In the genomic region with DNA sequence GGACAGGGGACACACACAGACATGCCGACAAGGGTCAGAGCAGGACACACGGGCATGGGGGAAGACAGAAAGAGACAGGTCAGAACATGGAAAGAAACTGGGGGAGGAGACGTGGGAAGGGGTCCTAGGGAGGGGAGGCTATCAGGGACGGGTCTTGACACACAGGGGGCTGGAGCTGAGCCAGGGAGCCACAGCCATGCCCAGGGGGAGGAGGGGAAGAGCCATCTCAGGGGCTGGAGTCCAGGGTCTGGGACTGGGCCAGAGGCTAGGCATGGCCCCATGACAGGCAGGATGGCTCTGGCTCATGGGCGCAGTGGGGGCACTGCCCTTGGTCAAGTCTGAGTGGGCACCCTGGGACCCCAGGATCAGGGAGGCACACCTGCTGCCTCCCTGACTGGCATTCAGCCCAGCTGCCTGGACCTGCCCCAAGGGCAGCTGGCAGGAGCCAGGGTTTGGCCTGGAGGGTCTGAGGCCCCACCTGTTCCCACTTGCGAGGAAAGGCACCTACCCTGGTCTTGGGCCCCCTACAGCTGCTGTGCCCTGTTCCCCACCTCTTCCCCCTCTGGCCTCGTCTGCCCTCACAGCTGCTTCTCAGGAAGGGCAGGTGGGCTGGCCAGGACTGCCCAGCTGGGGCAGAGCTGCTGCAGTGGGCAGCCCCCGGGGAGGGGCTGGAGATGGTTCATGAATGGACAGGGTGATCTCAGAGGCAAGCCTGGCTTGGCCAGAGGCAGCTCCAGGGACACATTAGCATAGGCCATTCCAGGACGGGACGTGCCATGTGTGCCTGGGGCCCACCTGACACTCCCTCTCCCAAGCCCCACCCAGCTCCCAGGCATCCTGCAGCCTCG, we compare ENCODE assay signal across 16 cellular contexts. TPM values are rescaled to one million over a fixed set of nuclear protein-coding genes. Genes with fewer than 3 reads are reported as not detected.
DNase-seq lines count a peak whose midpoint lies in the region; ATAC-seq, FAIRE-seq and TF ChIP-seq lines count a peak whose summit lies in the region.
"Had no signal": no experiment of that assay in that cellular context is flagged by ENCODE, and none has a peak within 500 bp of the region (broad histone marks: within the 10 kb centered on the region; RNA-seq: fewer than 3 reads in every experiment).

No MANE protein-coding gene starts in this region.

- no peak overlapping the region for H3K4me2 ChIP-seq in K562 (ENCODE audit: insufficient read depth, low read length)

- intact Hi-C loops in K562 (cut with micrococcal nuclease) = no loop called here
- intact Hi-C loops in dorsolateral prefrontal cortex (cut with DNase I) = no loop called here

- ATAC-seq in K562 = no peak

- DNase-seq in NCI-H1105 treated with DMSO at 0.1 percent for 48 hours (lab: John Stamatoyannopoulos, UW) = peak; percentile 75
- no peak for DNase-seq in K562 (ENCODE audit: extremely low read depth in 1 of 4, low spot score in 3 of 4)
- DNase-seq in myocyte (ENCODE audit: low read depth) = peak; percentile 89
- DNase-seq in stimulated activated naive CD4-positive, alpha-beta T cell (lab: John Stamatoyannopoulos, UW) = no peak
- DNase-seq in dorsolateral prefrontal cortex = no peak
- no peak for DNase-seq in GM10248 (ENCODE audit: extremely low spot score)
- DNase-seq: activated CD4-positive, alpha-beta T cell treated with anti-CD3 and anti-CD28 coated beads for 4 hours; activated T-cell treated with anti-CD3 and anti-CD28 coated beads, Interleukin-2, amount 50 U/mL, for 24 hours; CD4-positive, CD25-positive, alpha-beta regulatory T cell; cortex of kidney; NCI-H1694 treated with DMSO at 0.1 percent for 48 hours; NCI-H526; occipital lobe; T-helper 2 cell had no signal

- H4K20me1 ChIP-seq in K562 (replicated peaks; ENCODE audit: control insufficient read depth, insufficient read depth, low read length) = no peaks in the 10 kb centered on the region

- CTCF ChIA-PET in K562 (lab: Yijun Ruan, JAX; ENCODE audit: low intra/inter-chr PET ratio) = interaction anchor here (1.2 kb wide), 1 partner anchor 69 kb away, joined by 3 read pairs; no protein-coding TSS in a partner anchor
- CTCF ChIA-PET in GM10248 (lab: Yijun Ruan, JAX) = no interaction called here

- TF ChIP-seq EP300 in K562 (IDR thresholded peaks at IDR 0.05; ENCODE audit: low read length) = no peak

- H3K27me3 ChIP-seq in K562 (ENCODE audit: control insufficient read depth in 2 of 2, insufficient read depth in 2 of 2, low read length in 2 of 2) (no peaks in the 10 kb centered on the region), subcutaneous abdominal adipose tissue (ENCODE audit: control insufficient read depth in 5 of 5, insufficient read depth in 4 of 5, low read length in 5 of 5) (no peaks in the 10 kb centered on the region), dorsolateral prefrontal cortex (no peaks in the 10 kb centered on the region)

- H3K4me3 ChIP-seq in K562 = no peak overlapping the region
- peak overlapping the region in 1 of 5 donors; percentile 13 for H3K4me3 ChIP-seq in subcutaneous abdominal adipose tissue (ENCODE audit: low read depth in 1 of 5, low read length in 5 of 5)
- H3K4me3 ChIP-seq in dorsolateral prefrontal cortex = no peak overlapping the region

- H3K9ac ChIP-seq in K562 (ENCODE audit: insufficient read depth in 1 of 2, low read depth in 2 of 2, low read length in 2 of 2) (peak overlapping the region in 1 of 2 experiments; percentile 85; a peak in 2 of 4 replicates), subcutaneous abdominal adipose tissue (ENCODE audit: low read length in 5 of 5) (peak overlapping the region in 2 of 5 donors; percentile 21 to 60)

- H3K27ac ChIP-seq in K562 (ENCODE audit: extremely low read depth, low read depth, low read length) (no peak overlapping the region), subcutaneous abdominal adipose tissue (ENCODE audit: low read depth, low read length) (peak overlapping the region; percentile 70), dorsolateral prefrontal cortex (no peak overlapping the region)

- in situ Hi-C loops in K562 (cut with MboI) = no loop called here

- TF ChIP-seq RAD21 in K562 (CRISPR knock-in tag; conservative IDR thresholded peaks at IDR 0.05 in 1 of 2, IDR thresholded peaks at IDR 0.05 in 1 of 2) = no peak

- BruUV-seq in K562 (replicated peaks; lab: Mats Ljungman, UMichigan) = no TSS peak

- H3K79me2 ChIP-seq in K562 (ENCODE audit: control insufficient read depth, insufficient read depth, low read length) = peaks cover 8% of the 10 kb centered on the region; the same call in 1 of the 3 replicates

- H3K36me3 ChIP-seq in K562 (ENCODE audit: control insufficient read depth, insufficient read depth, low read length) = peaks cover 78% of the 10 kb centered on the region; the same call in 2 of the 3 replicates
- H3K36me3 ChIP-seq in subcutaneous abdominal adipose tissue (ENCODE audit: control insufficient read depth in 5 of 5, insufficient read depth in 5 of 5, low read length in 5 of 5) = peaks cover 4 to 73% (median 69%) of the 10 kb centered on the region in 5 donors

- no peak for FAIRE-seq in K562 (lab: Jason Lieb, UNC)
- FAIRE-seq: urothelium cell line had no signal

- H3K4me1 ChIP-seq in K562 (replicated peaks in 1 of 2; ENCODE audit: control insufficient read depth in 2 of 2, insufficient read depth in 2 of 2, low read length in 2 of 2) (peaks cover 19 to 42% of the 10 kb centered on the region in 2 experiments; a peak in 4 of 5 replicates), subcutaneous abdominal adipose tissue (ENCODE audit: control insufficient read depth in 5 of 5, insufficient read depth in 5 of 5, low read length in 5 of 5) (peaks cover 30 to 77% (median 65%) of the 10 kb centered on the region in 5 donors)

- no peak for TF ChIP-seq POLR2A in K562 (conservative IDR thresholded peaks at IDR 0.05)

- no peaks in the 10 kb centered on the region; the same call in 1 of the 2 replicates for H3K9me3 ChIP-seq in K562 (replicated peaks; ENCODE audit: control insufficient read depth, insufficient read depth, low read depth, low read length)
- no peaks in the 10 kb centered on the region for H3K9me3 ChIP-seq in subcutaneous abdominal adipose tissue (ENCODE audit: control insufficient read depth in 5 of 5, low read length in 5 of 5)

- 79% methylated on average over 10 of the region's 11 CpGs for WGBS in K562 (ENCODE audit: insufficient coverage, low coverage, missing lambda C conversion rate)

- H3K9me1 ChIP-seq in K562 (ENCODE audit: control insufficient read depth, insufficient read depth, low read length) = no peaks in the 10 kb centered on the region

- TF ChIP-seq CTCF in K562 (IDR thresholded peaks at IDR 0.05 in 2 of 3, conservative IDR thresholded peaks at IDR 0.05 in 1 of 3; ENCODE audit: insufficient read depth in 2 of 3, low read depth in 1 of 3, low read length in 3 of 3) (no peak), dorsolateral prefrontal cortex (IDR thresholded peaks at IDR 0.05 in 54 of 56, conservative IDR thresholded peaks at IDR 0.05 in 2 of 56; ENCODE audit: low read depth in 1 of 56, partially characterized antibody in 56 of 56) (no peak), GM10248 (IDR thresholded peaks at IDR 0.05; ENCODE audit: control extremely low read depth, extremely low read depth, low read depth, missing control alignments) (no peak)

- POLR2A ChIA-PET in K562 (lab: Yijun Ruan, JAX) = interaction anchor here (1.5 kb wide), 1 partner anchor 8 kb away, joined by 3 read pairs; no protein-coding TSS in a partner anchor
- POLR2A ChIA-PET in GM10248 (lab: Yijun Ruan, JAX) = no interaction called here

- H2AFZ ChIP-seq in K562 (ENCODE audit: low read depth, low read length) = no peak overlapping the region

TF ChIP-seq in K562, 482 proteins besides CTCF, POLR2A, EP300 and RAD21:
- peak; percentile 43 for TF ChIP-seq NFIC (IDR thresholded peaks at IDR 0.05)
- TF ChIP-seq, protein P1, sequence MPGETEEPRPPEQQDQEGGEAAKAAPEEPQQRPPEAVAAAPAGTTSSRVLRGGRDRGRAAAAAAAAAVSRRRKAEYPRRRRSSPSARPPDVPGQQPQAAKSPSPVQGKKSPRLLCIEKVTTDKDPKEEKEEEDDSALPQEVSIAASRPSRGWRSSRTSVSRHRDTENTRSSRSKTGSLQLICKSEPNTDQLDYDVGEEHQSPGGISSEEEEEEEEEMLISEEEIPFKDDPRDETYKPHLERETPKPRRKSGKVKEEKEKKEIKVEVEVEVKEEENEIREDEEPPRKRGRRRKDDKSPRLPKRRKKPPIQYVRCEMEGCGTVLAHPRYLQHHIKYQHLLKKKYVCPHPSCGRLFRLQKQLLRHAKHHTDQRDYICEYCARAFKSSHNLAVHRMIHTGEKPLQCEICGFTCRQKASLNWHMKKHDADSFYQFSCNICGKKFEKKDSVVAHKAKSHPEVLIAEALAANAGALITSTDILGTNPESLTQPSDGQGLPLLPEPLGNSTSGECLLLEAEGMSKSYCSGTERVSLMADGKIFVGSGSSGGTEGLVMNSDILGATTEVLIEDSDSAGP (CRISPR knock-in tag; IDR thresholded peaks at IDR 0.05) = no peak
- no peak for TF ChIP-seq ZNF282 (CRISPR knock-in tag; IDR thresholded peaks at IDR 0.05)
- no peak for TF ChIP-seq GABPA (tag; conservative IDR thresholded peaks at IDR 0.05; ENCODE audit: low read depth)

RNA-seq across cellular contexts. Expression of a gene that starts 42.9 kb away (rescaled TPM):
- total RNA-seq in K562 (2011; cell fraction: chromatin; rRNA removed; ENCODE audit: low replicate concordance) = 232 and 574 TPM in 2 replicates
- 235 and 282 TPM in 2 replicates for total RNA-seq in K562 (2011; cell fraction: nucleolus; rRNA removed)
- 178 and 183 TPM in 2 replicates for total RNA-seq in K562 (2011; cell fraction: nucleoplasm; rRNA removed)
- 21.0 and 31.3 TPM in 2 replicates for total RNA-seq in K562 (2014; rRNA removed)
- 11.4 and 15.7 TPM in 2 replicates for total RNA-seq in K562 (2014; rRNA removed; fragmentation: Illumina TruSeq; extraction: Trizol)
- total RNA-seq in K562 (2015; rRNA removed; fragmentation: Illumina TruSeq; extraction: Trizol) = 13.7 and 17.1 TPM in 2 replicates
- total RNA-seq in K562 (2021) = 139 and 160 TPM in 2 replicates
- polyA plus RNA-seq in K562 (2011; rRNA removed) = 9.9 and 20.6 TPM in 2 replicates
- 14.0 and 24.0 TPM in 2 replicates for polyA plus RNA-seq in K562 (2011; cell fraction: cytosol; rRNA removed)
- polyA plus RNA-seq in K562 (2011; cell fraction: nucleus; rRNA removed) = 101 and 113 TPM in 2 replicates
- 55.2 and 134 TPM in 2 replicates for polyA plus RNA-seq in K562 (2012)
- polyA plus RNA-seq in K562 (2014; fragmentation: Illumina TruSeq; extraction: Trizol) = 30.9 and 52.3 TPM in 2 replicates
- under 1 TPM; 0.14 to 0.86 TPM for polyA plus RNA-seq in K562 (2014; fragmentation: Nextera tagmentation; extraction: Ambion mirVana)
- polyA plus RNA-seq in K562 (2014; rRNA removed) = 29.9 and 34.2 TPM in 2 replicates
- polyA minus RNA-seq in K562 (2011; rRNA and poly(A)+ RNA removed) = 23.2 and 36.8 TPM in 2 replicates
- 58.5 and 103 TPM in 2 replicates for polyA minus RNA-seq in K562 (2011; cell fraction: cytosol; rRNA and poly(A)+ RNA removed)
- 67.2 and 102 TPM in 2 replicates for polyA minus RNA-seq in K562 (2011; cell fraction: nucleus; rRNA and poly(A)+ RNA removed)
- total RNA-seq in myocyte = 221 and 384 TPM in 2 replicates
- polyA plus RNA-seq in myocyte (2012) = 653 TPM
- total RNA-seq in dorsolateral prefrontal cortex = 10 to 100 TPM in 106 of 120 experiments, 1 to 10 TPM in 14; 5.1 to 53.9 (median 15.4) TPM

Comparison
In these comparisons a context has a peak if more than half of its experiments do, and no peak if none do; other contexts are left out.
1. DNase-seq: peak in NCI-H1105 treated with DMSO at 0.1 percent for 48 hours (single experiment) and myocyte (single experiment); none in K562 (0 of 4), stimulated activated naive CD4-positive, alpha-beta T cell (0 of 6), dorsolateral prefrontal cortex (0 of 10) and GM10248 (single experiment).